In genomic region chr9:74494490-74494889, GRCh38 we compare ENCODE assay signal across 20 cellular contexts. TPM values are rescaled to one million over a fixed set of nuclear protein-coding genes. Genes with fewer than 3 reads are reported as not detected.
DNase-seq lines count a peak whose midpoint lies in the region; ATAC-seq and TF ChIP-seq lines count a peak whose summit lies in the region.
"Had no signal": no experiment of that assay in that cellular context is flagged by ENCODE, and none has a peak within 500 bp of the region (broad histone marks: within the 10 kb centered on the region; RNA-seq: fewer than 3 reads in every experiment).

No MANE protein-coding gene starts in this region.

- TF ChIP-seq CTCF in H9 (conservative IDR thresholded peaks at IDR 0.05) (no peak), KMS-11 (conservative IDR thresholded peaks at IDR 0.05; ENCODE audit: low read depth, low read length) (no peak), PC-9 (conservative IDR thresholded peaks at IDR 0.05) (no peak)

- WGBS in H9 (ENCODE audit: extremely low coverage, insufficient read length, low lambda C conversion rate) = no CpG with 5 or more reads among the region's 1 CpG

- H4K91ac ChIP-seq in H9 (ENCODE audit: insufficient read length, low read depth, low read length) = no peak overlapping the region

- H3K27me3 ChIP-seq in H9 (ENCODE audit: insufficient read depth, low read length) (peaks cover 8% of the 10 kb centered on the region; the same call in 1 of the 2 replicates), KMS-11 (ENCODE audit: insufficient read depth, low read depth) (no peaks in the 10 kb centered on the region), iPS-18a (ENCODE audit: control insufficient read depth, insufficient read depth, low read length) (peaks cover 21% of the 10 kb centered on the region), PC-9 (ENCODE audit: insufficient read depth, low read depth) (peaks cover 6% of the 10 kb centered on the region; the same call in 1 of the 2 replicates)

- no peak overlapping the region for H3K9ac ChIP-seq in H9 (ENCODE audit: extremely low read depth, insufficient read length, low read length)
- H3K9ac ChIP-seq in KMS-11 = no peak overlapping the region
- H3K9ac ChIP-seq in iPS-18a (ENCODE audit: low read length) = no peak overlapping the region

- H3K14ac ChIP-seq in H9 (ENCODE audit: insufficient read depth, low read length) = no peak overlapping the region

- no peak overlapping the region for H2BK120ac ChIP-seq in H9 (ENCODE audit: low read depth, low read length, poor library complexity, severe bottlenecking)

- peaks cover 2% of the 10 kb centered on the region; the same call in 1 of the 2 replicates for H3K4me1 ChIP-seq in H9 (ENCODE audit: insufficient read depth, low read length)
- peaks cover 47% of the 10 kb centered on the region for H3K4me1 ChIP-seq in KMS-11 (ENCODE audit: low read depth, poor library complexity, severe bottlenecking)
- H3K4me1 ChIP-seq in iPS-18a (ENCODE audit: control insufficient read depth, low read depth, low read length) = peaks cover 38% of the 10 kb centered on the region
- H3K4me1 ChIP-seq in PC-9 (replicated peaks; ENCODE audit: insufficient read depth) = no peaks in the 10 kb centered on the region
- H3K4me1 ChIP-seq: BE2C, Caco-2 had no signal

- H4K20me1 ChIP-seq in H9 (ENCODE audit: control insufficient read depth, insufficient read depth, insufficient read length) = no peaks in the 10 kb centered on the region
- no peaks in the 10 kb centered on the region for H4K20me1 ChIP-seq in KMS-11 (ENCODE audit: insufficient read depth)
- H4K20me1 ChIP-seq in PC-9 (ENCODE audit: insufficient read depth) = no peaks in the 10 kb centered on the region

- no peaks in the 10 kb centered on the region for H3K79me2 ChIP-seq in H9 (ENCODE audit: insufficient read depth, low read length)
- peaks cover 28% of the 10 kb centered on the region for H3K79me2 ChIP-seq in KMS-11 (ENCODE audit: insufficient read depth, low read depth)
- H3K79me2 ChIP-seq in PC-9 (ENCODE audit: low read depth) = no peaks in the 10 kb centered on the region

- no peak overlapping the region for H2BK15ac ChIP-seq in H9 (ENCODE audit: low read depth, low read length)

- H3K18ac ChIP-seq in H9 (ENCODE audit: insufficient read length, low read depth, low read length) = no peak overlapping the region

- no peak overlapping the region for H3K23ac ChIP-seq in H9 (ENCODE audit: insufficient read length, low read depth, low read length)

- H3K9me3 Mint-ChIP-seq in H9 = peaks cover 0 to 3% of the 10 kb centered on the region in 2 experiments; a peak in 1 of 5 replicates
- H3K9me3 Mint-ChIP-seq in stimulated activated naive B cell treated with anti-CD40 and anti-IgM and Interleukin-4, amounts not matched to agents 10 μg/mL and 1 μg/mL and 100 μg/mL, for 72 hours = no peaks in the 10 kb centered on the region
- H3K9me3 Mint-ChIP-seq: HFFc6, IgD-negative memory B cell had no signal

- H2BK5ac ChIP-seq in H9 (ENCODE audit: insufficient read length, low read length) = no peak overlapping the region

- POLR2A ChIA-PET in PC-9 (lab: Charles Lee; ENCODE audit: unreplicated experiment) = no interaction called here

- peaks cover 25% of the 10 kb centered on the region for H3K23me2 ChIP-seq in H9 (ENCODE audit: insufficient read length, low read depth, low read length, poor library complexity, severe bottlenecking)

- peaks cover 47 to 55% of the 10 kb centered on the region in 2 experiments for H3K4me1 Mint-ChIP-seq in H9
- peaks cover 18 to 28% of the 10 kb centered on the region in 2 donors for H3K4me1 Mint-ChIP-seq in stimulated activated naive B cell treated with anti-CD40 and anti-IgM and Interleukin-4, amounts not matched to agents 10 μg/mL and 1 μg/mL and 100 μg/mL, for 72 hours

- no peak overlapping the region for H3K27ac ChIP-seq in H9 (ENCODE audit: insufficient read length, low read depth, low read length)
- no peak overlapping the region for H3K27ac ChIP-seq in KMS-11
- no peak overlapping the region for H3K27ac ChIP-seq in iPS-18a (ENCODE audit: low read length)
- no peak overlapping the region for H3K27ac ChIP-seq in PC-9
- H3K27ac ChIP-seq: HL-60 had no signal

- no peak overlapping the region for H2BK12ac ChIP-seq in H9 (ENCODE audit: insufficient read length, low read depth, low read length)

- H3K9me3 ChIP-seq in H9 (ENCODE audit: control insufficient read depth, low read depth, low read length) (no peaks in the 10 kb centered on the region), iPS-18a (ENCODE audit: control insufficient read depth, low read depth, low read length) (no peaks in the 10 kb centered on the region), PC-9 (ENCODE audit: insufficient read depth, low read depth) (no peaks in the 10 kb centered on the region)
- H3K9me3 ChIP-seq: BE2C, Caco-2 had no signal

- peak overlapping the region in 1 of 2 experiments; percentile 16; a peak in 1 of 5 replicates for H3K4me3 Mint-ChIP-seq in H9
- H3K4me3 Mint-ChIP-seq in stimulated activated naive B cell treated with anti-CD40 and anti-IgM and Interleukin-4, amounts not matched to agents 10 μg/mL and 1 μg/mL and 100 μg/mL, for 72 hours = no peak overlapping the region
- H3K4me3 Mint-ChIP-seq: CD4-positive, CD25-positive, alpha-beta regulatory T cell; HFFc6; IgD-negative memory B cell had no signal

- H3K36me3 ChIP-seq in KMS-11 (ENCODE audit: insufficient read depth) (no peaks in the 10 kb centered on the region), iPS-18a (ENCODE audit: control insufficient read depth, low read depth, low read length) (no peaks in the 10 kb centered on the region), PC-9 (ENCODE audit: low read depth) (no peaks in the 10 kb centered on the region)
- H3K36me3 ChIP-seq: BE2C had no signal

- intact Hi-C loops in PC-9 (cut with micrococcal nuclease; ENCODE audit: unreplicated experiment) = no loop called here

- no peak overlapping the region for H4K8ac ChIP-seq in H9 (replicated peaks; ENCODE audit: insufficient read length, low read depth, low read length)

- no peak overlapping the region for H2BK20ac ChIP-seq in H9 (ENCODE audit: low read depth, low read length, poor library complexity, severe bottlenecking)

- no peaks in the 10 kb centered on the region for H3K79me1 ChIP-seq in H9 (ENCODE audit: insufficient read depth, low read depth, low read length, poor library complexity, severe bottlenecking)

- DNase-seq in H9 = no peak
- no peak for DNase-seq in stimulated activated naive B cell treated with anti-CD40 and anti-IgM and Interleukin-4, amounts not matched to agents 10 μg/mL and 1 μg/mL and 100 μg/mL, for 72 hours
- DNase-seq in PC-9 = no peak
- no peak for DNase-seq in DMS153 (lab: John Stamatoyannopoulos, UW)
- DNase-seq in dedifferentiated amniotic fluid mesenchymal stem cell (ENCODE audit: extremely low spot score) = no peak
- DNase-seq: ACHN; BE2C; C1 segment of cervical spinal cord; Caco-2; CD4-positive, CD25-positive, alpha-beta regulatory T cell; DMS79 treated with DMSO at 0.1 percent for 48 hours; GF-D8; HFFc6; KBM-7 had no signal

- H3K36me3 Mint-ChIP-seq in H9 (ENCODE audit: insufficient read depth in 1 of 3, low read depth in 3 of 3) = no peaks in the 10 kb centered on the region; a peak in 1 of 7 replicates
- H3K36me3 Mint-ChIP-seq in stimulated activated naive B cell treated with anti-CD40 and anti-IgM and Interleukin-4, amounts not matched to agents 10 μg/mL and 1 μg/mL and 100 μg/mL, for 72 hours = peaks cover 0 to 4% of the 10 kb centered on the region in 2 donors
- H3K36me3 Mint-ChIP-seq: CD4-positive, CD25-positive, alpha-beta regulatory T cell; IgD-negative memory B cell had no signal

- H2AFZ ChIP-seq in H9 (ENCODE audit: low read length) (no peak overlapping the region), KMS-11 (ENCODE audit: low read depth) (no peak overlapping the region), PC-9 (no peak overlapping the region)

- H3F3A ChIP-seq in PC-9 (ENCODE audit: insufficient read depth, low read depth) = no peaks in the 10 kb centered on the region

- H3K27me3 Mint-ChIP-seq in H9 (ENCODE audit: low read depth) = peaks cover 35% of the 10 kb centered on the region
- H3K27me3 Mint-ChIP-seq in stimulated activated naive B cell treated with anti-CD40 and anti-IgM and Interleukin-4, amounts not matched to agents 10 μg/mL and 1 μg/mL and 100 μg/mL, for 72 hours = peaks cover 40 to 46% of the 10 kb centered on the region in 2 donors

- H3T11ph ChIP-seq in H9 (ENCODE audit: low read length) = no peak overlapping the region

- no peak overlapping the region for H4K5ac ChIP-seq in H9 (ENCODE audit: insufficient read length, low read depth, low read length)

- H3K4me2 ChIP-seq in H9 (ENCODE audit: insufficient read depth, insufficient read length, low read length) (peak overlapping the region; percentile 23), KMS-11 (peak overlapping the region; percentile 32; the same call in 1 of the 2 replicates), PC-9 (no peak overlapping the region)

- no peak overlapping the region; a peak in 2 of 7 replicates for H3K27ac Mint-ChIP-seq in H9
- no peak overlapping the region for H3K27ac Mint-ChIP-seq in stimulated activated naive B cell treated with anti-CD40 and anti-IgM and Interleukin-4, amounts not matched to agents 10 μg/mL and 1 μg/mL and 100 μg/mL, for 72 hours
- H3K27ac Mint-ChIP-seq: CD4-positive, CD25-positive, alpha-beta regulatory T cell; HFFc6; IgD-negative memory B cell had no signal

- CTCF ChIA-PET in PC-9 (lab: Charles Lee) = no interaction called here

- H2AK5ac ChIP-seq in H9 (ENCODE audit: insufficient read length, low read length) = no peak overlapping the region

- no peak overlapping the region for H3K4ac ChIP-seq in H9 (ENCODE audit: low read depth, low read length)

- H3K4me3 ChIP-seq in KMS-11 (IDR thresholded peaks at IDR 0.05; ENCODE audit: insufficient read depth, low read depth, low read length) (no peak overlapping the region), iPS-18a (ENCODE audit: low read length) (peak overlapping the region; percentile 4), PC-9 (no peak overlapping the region)

- ATAC-seq in stimulated activated naive B cell treated with anti-CD40 and anti-IgM and Interleukin-4, amounts not matched to agents 10 μg/mL and 1 μg/mL and 100 μg/mL, for 72 hours (replicated peaks) = no peak
- ATAC-seq: HCT116, HepG2 had no signal

- no peaks in the 10 kb centered on the region for H3K9me2 ChIP-seq in PC-9 (ENCODE audit: insufficient read depth)

- no TSS peak for BruUV-seq in PC-9 (replicated peaks; lab: Mats Ljungman, UMichigan)

- H3K56ac ChIP-seq in H9 (ENCODE audit: insufficient read length, low read depth, low read length) = no peak overlapping the region

RNA-seq across cellular contexts. Expression of gene RORB, which starts 2.6 kb away (rescaled TPM):
- total RNA-seq in H9 (2021) = 0.26 and 0.31 TPM in 2 replicates
- total RNA-seq in PC-9 (2021) = 0.07 TPM in 1 of 2 replicates, not detected in the other
- total RNA-seq: Caco-2; CD4-positive, CD25-positive, alpha-beta regulatory T cell; HepG2; HFFc6 had no signal
